Comparison of ENCODE assay signal across 9 cellular contexts in the genomic region with DNA sequence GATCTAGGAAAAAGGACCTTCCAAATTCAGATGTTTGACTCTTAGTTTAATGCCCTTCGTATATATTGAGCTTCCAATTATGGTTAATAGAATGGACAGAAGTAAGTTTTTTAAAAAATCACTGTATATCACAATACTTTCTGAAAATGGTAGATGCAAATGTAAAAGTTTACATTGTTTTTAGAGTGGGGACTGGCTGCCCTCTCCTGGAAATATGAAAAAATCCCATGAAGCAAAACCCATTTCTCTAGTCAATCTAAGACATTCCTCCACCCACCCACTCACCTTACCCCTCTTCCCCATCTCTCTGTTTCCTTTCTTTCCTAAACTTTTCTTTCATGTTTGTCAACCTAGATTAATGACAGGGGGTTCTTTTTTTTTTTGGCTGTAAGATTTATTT.
DNase-seq lines count a peak whose midpoint lies in the region; ATAC-seq, FAIRE-seq and TF ChIP-seq lines count a peak whose summit lies in the region.
"Had no signal": no experiment of that assay in that cellular context is flagged by ENCODE, and none has a peak within 500 bp of the region (broad histone marks: within the 10 kb centered on the region; RNA-seq: fewer than 3 reads in every experiment).

No MANE protein-coding gene starts in this region.

- H3K4me3 ChIP-seq in astrocyte of the cerebellum (ENCODE audit: low read depth, low read length) (no peak overlapping the region), right lobe of liver (no peak overlapping the region)

- no peak for FAIRE-seq in GM12892 (lab: Jason Lieb, UNC)

- H3K27me3 ChIP-seq in right lobe of liver, result no peaks in the 10 kb centered on the region

- H3K4me3 Mint-ChIP-seq in HFFc6 (no peak overlapping the region), Calu3 (ENCODE audit: low read depth, unreplicated experiment) (no peak overlapping the region)
- H3K4me3 Mint-ChIP-seq in activated T-cell treated with anti-CD3 and anti-CD28 coated beads, Interleukin-2, amount 50 U/mL, for 24 hours, result no peak overlapping the region

- H3K4me1 Mint-ChIP-seq in HFFc6 (ENCODE audit: low read depth) (peaks cover 31% of the 10 kb centered on the region), Calu3 (ENCODE audit: low read depth, unreplicated experiment) (no peaks in the 10 kb centered on the region)
- H3K4me1 Mint-ChIP-seq in activated T-cell treated with anti-CD3 and anti-CD28 coated beads, Interleukin-2, amount 50 U/mL, for 24 hours (ENCODE audit: low read depth), result no peaks in the 10 kb centered on the region

- H3K27me3 Mint-ChIP-seq in HFFc6 (ENCODE audit: insufficient read depth), result no peaks in the 10 kb centered on the region; the same call in 1 of the 2 replicates
- H3K27me3 Mint-ChIP-seq in Calu3 (ENCODE audit: unreplicated experiment), result peaks cover 9% of the 10 kb centered on the region
- peaks cover 16% of the 10 kb centered on the region for H3K27me3 Mint-ChIP-seq in activated T-cell treated with anti-CD3 and anti-CD28 coated beads, Interleukin-2, amount 50 U/mL, for 24 hours

- 8% methylated on average over 1 of the region's 1 CpG for WGBS in right lobe of liver (ENCODE audit: insufficient coverage, low coverage, low lambda C conversion rate, missing lambda C conversion rate)

- no peak overlapping the region for H3K27ac ChIP-seq in right lobe of liver

- TF ChIP-seq CTCF in HFFc6 (IDR thresholded peaks at IDR 0.05) (peak; percentile 71), astrocyte of the cerebellum (IDR thresholded peaks at IDR 0.05; ENCODE audit: low read depth, low read length, missing control alignments) (peak; percentile 27), right lobe of liver (IDR thresholded peaks at IDR 0.05) (peak; percentile 21 to 40 (median 30)), Calu3 (IDR thresholded peaks at IDR 0.05; ENCODE audit: unreplicated experiment) (no peak)

- H3K9me3 Mint-ChIP-seq in HFFc6 (no peaks in the 10 kb centered on the region), Calu3 (ENCODE audit: low read depth, unreplicated experiment) (no peaks in the 10 kb centered on the region)
- H3K9me3 Mint-ChIP-seq in activated T-cell treated with anti-CD3 and anti-CD28 coated beads, Interleukin-2, amount 50 U/mL, for 24 hours, result no peaks in the 10 kb centered on the region

- CTCF ChIA-PET in Calu3 (lab: Charles Lee), result no interaction called here

- DNase-seq in AG08395 (ENCODE audit: low spot score), result peak; percentile 26
- DNase-seq in HFFc6, result no peak
- peak; percentile 12 for DNase-seq in astrocyte of the cerebellum (ENCODE audit: low read depth)
- DNase-seq in right lobe of liver, result no peak
- no peak for DNase-seq in Calu3
- no peak for DNase-seq in GM12892 (ENCODE audit: insufficient read length)
- no peak for DNase-seq in activated T-cell treated with anti-CD3 and anti-CD28 coated beads, Interleukin-2, amount 50 U/mL, for 24 hours
- DNase-seq: NCI-H1048 had no signal

- no peaks in the 10 kb centered on the region for H3K9me3 ChIP-seq in right lobe of liver

- intact Hi-C loops in right lobe of liver (cut with DNase I) (no loop called here), Calu3 (cut with micrococcal nuclease; ENCODE audit: unreplicated experiment) (loop anchor here (1.0 to 10.0 kb wide), 3 partner anchors 150 to 1174 kb away; no protein-coding TSS in a partner anchor)

- no peak for ATAC-seq in right lobe of liver
- ATAC-seq in HG02571 (IDR thresholded peaks at IDR 0.05; ENCODE audit: unreplicated experiment), result no peak

- TF ChIP-seq POLR2A in right lobe of liver (IDR thresholded peaks at IDR 0.05), result no peak
- TF ChIP-seq POLR2A in GM12892 (IDR thresholded peaks at IDR 0.05; ENCODE audit: low read depth, low read length), result no peak

- no peaks in the 10 kb centered on the region for H3K4me1 ChIP-seq in right lobe of liver

- H3K27ac Mint-ChIP-seq in HFFc6 (no peak overlapping the region), Calu3 (ENCODE audit: unreplicated experiment) (no peak overlapping the region)
- no peak overlapping the region for H3K27ac Mint-ChIP-seq in activated T-cell treated with anti-CD3 and anti-CD28 coated beads, Interleukin-2, amount 50 U/mL, for 24 hours

- no peaks in the 10 kb centered on the region for H3K36me3 Mint-ChIP-seq in HFFc6 (ENCODE audit: low read depth)
- no peaks in the 10 kb centered on the region for H3K36me3 Mint-ChIP-seq in Calu3 (ENCODE audit: insufficient read depth, unreplicated experiment)
- H3K36me3 Mint-ChIP-seq in activated T-cell treated with anti-CD3 and anti-CD28 coated beads, Interleukin-2, amount 50 U/mL, for 24 hours (ENCODE audit: low read depth), result no peaks in the 10 kb centered on the region

- no peaks in the 10 kb centered on the region for H3K36me3 ChIP-seq in right lobe of liver

- BruUV-seq in Calu3 (replicated peaks; lab: Mats Ljungman, UMichigan), result no TSS peak

- in situ Hi-C loops in astrocyte of the cerebellum (cut with HindIII; ENCODE audit: low sequenced_read_pairs), result loop anchor here (25.0 kb wide), 2 partner anchors 231 to 369 kb away; partner anchors contain the start of gene MSL3

Comparison
In these comparisons a context has a peak if more than half of its experiments do, and no peak if none do; other contexts are left out.
1. DNase-seq: peak in AG08395 (single experiment) and astrocyte of the cerebellum (single experiment); none in HFFc6 (single experiment), right lobe of liver (0 of 3), Calu3 (single experiment), GM12892 (single experiment) and activated T-cell treated with anti-CD3 and anti-CD28 coated beads, Interleukin-2, amount 50 U/mL, for 24 hours (single experiment).